In genomic region chr1:120176092-120176855, GRCh38 we compare ENCODE assay signal across 1 cellular context.
A peak's percentile ranks its signal among the peaks of the same experiment; 100 is the strongest.
TF ChIP-seq lines count a peak whose summit lies in the region.

TSS of gene SEC22B (minus strand) at chr1:120176520. CDS start at chr1:120176381, 139 bp downstream.

TF ChIP-seq in K562, 482 proteins besides CTCF, POLR2A, EP300 and RAD21 (continued from another document and continues in another):
- TF ChIP-seq THAP7 (CRISPR knock-in tag; IDR thresholded peaks at IDR 0.05) (peak; percentile 40; the same call in 1 of the 2 replicates), HIVEP1 (CRISPR knock-in tag; IDR thresholded peaks at IDR 0.05) (0 out of 2 replicates have a peak, but pooled peaks have one; percentile 15), NFATC3 (IDR thresholded peaks at IDR 0.05) (peak; percentile 90), GABPB2 (CRISPR knock-in tag; conservative IDR thresholded peaks at IDR 0.05) (no peak), SRSF3 (IDR thresholded peaks at IDR 0.05; ENCODE audit: insufficient read depth, low read length) (no peak), ZNF121 (CRISPR knock-in tag; conservative IDR thresholded peaks at IDR 0.05) (no peak), ZNF766 (CRISPR knock-in tag; conservative IDR thresholded peaks at IDR 0.05) (peak; percentile 80), CREB3 (tag; conservative IDR thresholded peaks at IDR 0.05; ENCODE audit: low read depth) (0 out of 2 replicates have a peak, but pooled peaks have one; percentile 22), STAT5A (IDR thresholded peaks at IDR 0.05; ENCODE audit: borderline replicate concordance, low read length) (peak; percentile 70; the same call in 1 of the 2 replicates), BRF1 (IDR thresholded peaks at IDR 0.05; ENCODE audit: borderline replicate concordance, extremely low read depth, insufficient read length) (no peak), GMEB1 (CRISPR knock-in tag; IDR thresholded peaks at IDR 0.05) (peak; percentile 45), XRCC5 (IDR thresholded peaks at IDR 0.05; ENCODE audit: low read depth, low read length) (peak; percentile 100), NR1H2 (CRISPR knock-in tag; IDR thresholded peaks at IDR 0.05) (no peak), HNRNPUL1 (IDR thresholded peaks at IDR 0.05; ENCODE audit: low read length) (no peak; the same call in 1 of the 2 replicates), POLR2B (IDR thresholded peaks at IDR 0.05; ENCODE audit: low read depth, partially characterized antibody) (peak; percentile 94), CXXC5 (CRISPR knock-in tag; IDR thresholded peaks at IDR 0.05) (peak; percentile 89), ZNF277 (CRISPR knock-in tag; IDR thresholded peaks at IDR 0.05; ENCODE audit: borderline replicate concordance) (no peak), ZNF77 (CRISPR knock-in tag; IDR thresholded peaks at IDR 0.05) (no peak), RFX7 (CRISPR knock-in tag; IDR thresholded peaks at IDR 0.05) (no peak; the same call in 1 of the 2 replicates), ZNF253 (CRISPR knock-in tag; conservative IDR thresholded peaks at IDR 0.05) (no peak), HMG20A (CRISPR knock-in tag; conservative IDR thresholded peaks at IDR 0.05) (no peak), HDAC8 (tag; IDR thresholded peaks at IDR 0.05) (no peak; the same call in 1 of the 2 replicates), PREB (CRISPR knock-in tag; IDR thresholded peaks at IDR 0.05) (peak; percentile 97; the same call in 1 of the 2 replicates), ZBTB2 (IDR thresholded peaks at IDR 0.05) (peak; percentile 72), SMAD4 (CRISPR knock-in tag; conservative IDR thresholded peaks at IDR 0.05) (peak; percentile 45; the same call in 1 of the 2 replicates), KDM4B (IDR thresholded peaks at IDR 0.05; ENCODE audit: borderline replicate concordance in 2 of 2, low read depth in 1 of 2) (peak in 1 of 2 experiments; percentile 96; a peak in 2 of 4 replicates), CREB5 (CRISPR knock-in tag; IDR thresholded peaks at IDR 0.05) (no peak), OTX1 (CRISPR knock-in tag; IDR thresholded peaks at IDR 0.05) (peak; percentile 85; the same call in 1 of the 2 replicates), SP1 (CRISPR knock-in tag; IDR thresholded peaks at IDR 0.05) (peak; percentile 95), MCM3 (IDR thresholded peaks at IDR 0.05) (no peak), SMAD2 (IDR thresholded peaks at IDR 0.05; ENCODE audit: low read depth, low read length) (no peak), BCL6 (CRISPR knock-in tag; IDR thresholded peaks at IDR 0.05) (no peak), TCF7 (IDR thresholded peaks at IDR 0.05; ENCODE audit: borderline replicate concordance) (no peak; the same call in 1 of the 2 replicates), NR2F6 (CRISPR knock-in tag; IDR thresholded peaks at IDR 0.05) (no peak), ZNF197 (CRISPR knock-in tag; IDR thresholded peaks at IDR 0.05; ENCODE audit: low read depth) (0 out of 2 replicates have a peak, but pooled peaks have one; percentile 70), ZNF778 (CRISPR knock-in tag; IDR thresholded peaks at IDR 0.05) (no peak), XRCC4 (IDR thresholded peaks at IDR 0.05; ENCODE audit: extremely low read depth, insufficient read depth, insufficient read length) (no peak), LEF1 (IDR thresholded peaks at IDR 0.05) (peak; percentile 80; the same call in 1 of the 2 replicates), ZFPM2 (CRISPR knock-in tag; IDR thresholded peaks at IDR 0.05) (no peak), MYBL2 (IDR thresholded peaks at IDR 0.05; ENCODE audit: low read depth) (peak; percentile 87), MYBL2 (CRISPR knock-in tag; IDR thresholded peaks at IDR 0.05; ENCODE audit: borderline replicate concordance) (no peak), ZNF511 (CRISPR knock-in tag; IDR thresholded peaks at IDR 0.05) (peak; percentile 69; the same call in 1 of the 2 replicates), GABPA (tag; conservative IDR thresholded peaks at IDR 0.05; ENCODE audit: low read depth) (peak; percentile 100), ARID3B (CRISPR knock-in tag; IDR thresholded peaks at IDR 0.05; ENCODE audit: borderline replicate concordance) (no peak)
- TF ChIP-seq, protein P1, sequence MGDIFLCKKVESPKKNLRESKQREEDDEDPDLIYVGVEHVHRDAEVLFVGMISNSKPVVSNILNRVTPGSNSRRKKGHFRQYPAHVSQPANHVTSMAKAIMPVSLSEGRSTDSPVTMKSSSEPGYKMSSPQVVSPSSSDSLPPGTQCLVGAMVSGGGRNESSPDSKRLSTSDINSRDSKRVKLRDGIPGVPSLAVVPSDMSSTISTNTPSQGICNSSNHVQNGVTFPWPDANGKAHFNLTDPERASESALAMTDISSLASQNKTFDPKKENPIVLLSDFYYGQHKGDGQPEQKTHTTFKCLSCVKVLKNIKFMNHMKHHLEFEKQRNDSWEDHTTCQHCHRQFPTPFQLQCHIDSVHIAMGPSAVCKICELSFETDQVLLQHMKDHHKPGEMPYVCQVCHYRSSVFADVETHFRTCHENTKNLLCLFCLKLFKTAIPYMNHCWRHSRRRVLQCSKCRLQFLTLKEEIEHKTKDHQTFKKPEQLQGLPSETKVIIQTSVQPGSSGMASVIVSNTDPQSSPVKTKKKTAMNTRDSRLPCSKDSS (IDR thresholded peaks at IDR 0.05; ENCODE audit: low read depth, partially characterized antibody): no peak
- TF ChIP-seq, protein P2, sequence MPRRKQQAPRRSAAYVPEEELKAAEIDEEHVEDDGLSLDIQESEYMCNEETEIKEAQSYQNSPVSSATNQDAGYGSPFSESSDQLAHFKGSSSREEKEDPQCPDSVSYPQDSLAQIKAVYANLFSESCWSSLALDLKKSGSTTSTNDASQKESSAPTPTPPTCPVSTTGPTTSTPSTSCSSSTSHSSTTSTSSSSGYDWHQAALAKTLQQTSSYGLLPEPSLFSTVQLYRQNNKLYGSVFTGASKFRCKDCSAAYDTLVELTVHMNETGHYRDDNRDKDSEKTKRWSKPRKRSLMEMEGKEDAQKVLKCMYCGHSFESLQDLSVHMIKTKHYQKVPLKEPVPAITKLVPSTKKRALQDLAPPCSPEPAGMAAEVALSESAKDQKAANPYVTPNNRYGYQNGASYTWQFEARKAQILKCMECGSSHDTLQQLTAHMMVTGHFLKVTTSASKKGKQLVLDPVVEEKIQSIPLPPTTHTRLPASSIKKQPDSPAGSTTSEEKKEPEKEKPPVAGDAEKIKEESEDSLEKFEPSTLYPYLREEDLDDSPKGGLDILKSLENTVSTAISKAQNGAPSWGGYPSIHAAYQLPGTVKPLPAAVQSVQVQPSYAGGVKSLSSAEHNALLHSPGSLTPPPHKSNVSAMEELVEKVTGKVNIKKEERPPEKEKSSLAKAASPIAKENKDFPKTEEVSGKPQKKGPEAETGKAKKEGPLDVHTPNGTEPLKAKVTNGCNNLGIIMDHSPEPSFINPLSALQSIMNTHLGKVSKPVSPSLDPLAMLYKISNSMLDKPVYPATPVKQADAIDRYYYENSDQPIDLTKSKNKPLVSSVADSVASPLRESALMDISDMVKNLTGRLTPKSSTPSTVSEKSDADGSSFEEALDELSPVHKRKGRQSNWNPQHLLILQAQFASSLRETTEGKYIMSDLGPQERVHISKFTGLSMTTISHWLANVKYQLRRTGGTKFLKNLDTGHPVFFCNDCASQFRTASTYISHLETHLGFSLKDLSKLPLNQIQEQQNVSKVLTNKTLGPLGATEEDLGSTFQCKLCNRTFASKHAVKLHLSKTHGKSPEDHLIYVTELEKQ (CRISPR knock-in tag; IDR thresholded peaks at IDR 0.05): no peak
- TF ChIP-seq, protein P3, sequence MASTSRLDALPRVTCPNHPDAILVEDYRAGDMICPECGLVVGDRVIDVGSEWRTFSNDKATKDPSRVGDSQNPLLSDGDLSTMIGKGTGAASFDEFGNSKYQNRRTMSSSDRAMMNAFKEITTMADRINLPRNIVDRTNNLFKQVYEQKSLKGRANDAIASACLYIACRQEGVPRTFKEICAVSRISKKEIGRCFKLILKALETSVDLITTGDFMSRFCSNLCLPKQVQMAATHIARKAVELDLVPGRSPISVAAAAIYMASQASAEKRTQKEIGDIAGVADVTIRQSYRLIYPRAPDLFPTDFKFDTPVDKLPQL (IDR thresholded peaks at IDR 0.05; ENCODE audit: extremely low read depth, insufficient read length): peak; percentile 17
- TF ChIP-seq, protein P4, sequence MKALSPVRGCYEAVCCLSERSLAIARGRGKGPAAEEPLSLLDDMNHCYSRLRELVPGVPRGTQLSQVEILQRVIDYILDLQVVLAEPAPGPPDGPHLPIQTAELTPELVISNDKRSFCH (CRISPR knock-in tag; IDR thresholded peaks at IDR 0.05): no peak; the same call in 1 of the 2 replicates
- TF ChIP-seq, protein P4 (tag; IDR thresholded peaks at IDR 0.05): peak; percentile 89; the same call in 1 of the 2 replicates
